ENCODE assay signal across 9 cellular contexts in the genomic region with DNA sequence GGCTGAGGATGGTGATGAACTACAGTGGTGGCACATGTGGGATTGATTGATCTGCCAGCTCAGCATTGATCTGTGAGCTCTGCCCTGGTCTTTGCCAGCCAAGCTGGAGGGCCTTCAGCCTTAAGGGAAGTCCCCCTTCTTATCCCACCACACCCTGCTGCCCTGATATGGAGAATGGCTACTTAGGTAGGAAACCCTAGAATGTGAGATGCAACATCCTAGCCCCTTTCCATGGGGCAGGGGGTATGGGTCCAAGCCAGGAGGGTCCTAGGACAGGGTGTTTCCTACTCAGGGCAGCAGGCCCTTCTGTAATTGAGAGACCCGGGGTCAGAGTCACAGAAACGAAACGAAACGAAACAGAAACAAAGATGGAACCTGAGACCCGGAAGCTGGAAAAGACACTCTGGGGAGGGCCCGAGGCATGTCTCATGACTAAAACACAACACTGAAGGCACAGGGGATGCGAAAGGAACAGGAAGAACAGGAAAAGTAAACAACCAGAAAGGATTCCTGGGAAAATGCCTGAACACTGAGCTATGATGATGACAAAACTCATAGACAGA. TPM values are rescaled to one million over a fixed set of nuclear protein-coding genes. Genes with fewer than 3 reads are reported as not detected.
DNase-seq lines count a peak whose midpoint lies in the region; ATAC-seq and TF ChIP-seq lines count a peak whose summit lies in the region.
"Had no signal": no experiment of that assay in that cellular context is flagged by ENCODE, and none has a peak within 500 bp of the region (broad histone marks: within the 10 kb centered on the region; RNA-seq: fewer than 3 reads in every experiment).

No MANE protein-coding gene starts in this region.

- H3F3A ChIP-seq in PC-9 (ENCODE audit: insufficient read depth, low read depth), result no peaks in the 10 kb centered on the region

- H3K9me3 ChIP-seq in PC-9 (ENCODE audit: insufficient read depth, low read depth) (no peaks in the 10 kb centered on the region), upper lobe of left lung (no peaks in the 10 kb centered on the region)

- TF ChIP-seq CTCF in Calu3 (IDR thresholded peaks at IDR 0.05; ENCODE audit: unreplicated experiment) (no peak), PC-9 (conservative IDR thresholded peaks at IDR 0.05) (no peak), progenitor cell of endocrine pancreas (IDR thresholded peaks at IDR 0.05; ENCODE audit: unreplicated experiment) (no peak), upper lobe of left lung (IDR thresholded peaks at IDR 0.05) (no peak)

- H3K36me3 ChIP-seq in PC-9 (ENCODE audit: low read depth), result no peaks in the 10 kb centered on the region
- H3K36me3 ChIP-seq in upper lobe of left lung, result no peaks in the 10 kb centered on the region

- POLR2A ChIA-PET in PC-9 (lab: Charles Lee; ENCODE audit: unreplicated experiment), result interaction anchor here (0.6 to 0.7 kb wide), 4 partner anchors 9 to 449 kb away, joined by 3 to 5 read pairs (median 3); no protein-coding TSS in a partner anchor

- H3K4me2 ChIP-seq in PC-9, result peak overlapping the region; percentile 76

- ATAC-seq in upper lobe of left lung (ENCODE audit: low FRiP score in 2 of 2), result no peak
- ATAC-seq in GM18502 (IDR thresholded peaks at IDR 0.05; ENCODE audit: poor library complexity, unreplicated experiment), result no peak
- no peak for ATAC-seq in activated naive CD4-positive, alpha-beta T cell treated with anti-CD3 and anti-CD28 coated beads, Interleukin-2, amount 50 U/mL, for 72 hours

- H3K9me2 ChIP-seq in PC-9 (ENCODE audit: insufficient read depth), result no peaks in the 10 kb centered on the region

- peak overlapping the region; percentile 51 for H3K27ac ChIP-seq in PC-9
- H3K27ac ChIP-seq in epithelial cell of prostate, result peak overlapping the region; percentile 51
- H3K27ac ChIP-seq in upper lobe of left lung, result peak overlapping the region in 1 of 4 donors; percentile 19

- H3K27me3 Mint-ChIP-seq in Calu3 (ENCODE audit: unreplicated experiment) (no peaks in the 10 kb centered on the region), progenitor cell of endocrine pancreas (no peaks in the 10 kb centered on the region)

- TF ChIP-seq EP300 in upper lobe of left lung (IDR thresholded peaks at IDR 0.05), result no peak

- peaks cover 54% of the 10 kb centered on the region for H3K4me1 Mint-ChIP-seq in Calu3 (ENCODE audit: low read depth, unreplicated experiment)
- H3K4me1 Mint-ChIP-seq in progenitor cell of endocrine pancreas (ENCODE audit: low read depth), result peaks cover 13% of the 10 kb centered on the region

- BruUV-seq in Calu3 (replicated peaks; lab: Mats Ljungman, UMichigan), result no TSS peak
- no TSS peak for BruUV-seq in PC-9 (replicated peaks; lab: Mats Ljungman, UMichigan)

- H3K9me3 Mint-ChIP-seq in Calu3 (ENCODE audit: low read depth, unreplicated experiment) (no peaks in the 10 kb centered on the region), progenitor cell of endocrine pancreas (ENCODE audit: low read depth) (no peaks in the 10 kb centered on the region)
- no peaks in the 10 kb centered on the region for H3K9me3 Mint-ChIP-seq in activated naive CD4-positive, alpha-beta T cell treated with anti-CD3 and anti-CD28 coated beads, Interleukin-2, amount 50 U/mL, for 72 hours

- H3K4me1 ChIP-seq in PC-9 (replicated peaks; ENCODE audit: insufficient read depth), result peaks cover 34% of the 10 kb centered on the region
- H3K4me1 ChIP-seq in upper lobe of left lung, result peaks cover 0 to 5% (median 0%) of the 10 kb centered on the region in 4 donors

- H3K27me3 ChIP-seq in PC-9 (ENCODE audit: insufficient read depth, low read depth) (no peaks in the 10 kb centered on the region), upper lobe of left lung (no peaks in the 10 kb centered on the region)

- no peak for TF ChIP-seq POLR2A in upper lobe of left lung (IDR thresholded peaks at IDR 0.05)

- H4K20me1 ChIP-seq in PC-9 (ENCODE audit: insufficient read depth), result no peaks in the 10 kb centered on the region

- no peaks in the 10 kb centered on the region for H3K79me2 ChIP-seq in PC-9 (ENCODE audit: low read depth)

- peak overlapping the region; percentile 89 for H3K27ac Mint-ChIP-seq in Calu3 (ENCODE audit: unreplicated experiment)
- H3K27ac Mint-ChIP-seq in progenitor cell of endocrine pancreas, result peak overlapping the region; percentile 76
- H3K27ac Mint-ChIP-seq in activated naive CD4-positive, alpha-beta T cell treated with anti-CD3 and anti-CD28 coated beads, Interleukin-2, amount 50 U/mL, for 72 hours, result no peak overlapping the region

- 46 to 60% methylated on average over 7 of the region's 7 CpGs for WGBS in upper lobe of left lung, 2 donors

- peaks cover 11% of the 10 kb centered on the region for H3K36me3 Mint-ChIP-seq in Calu3 (ENCODE audit: insufficient read depth, unreplicated experiment)
- H3K36me3 Mint-ChIP-seq in progenitor cell of endocrine pancreas (ENCODE audit: insufficient read depth), result peaks cover 10% of the 10 kb centered on the region
- H3K36me3 Mint-ChIP-seq in activated naive CD4-positive, alpha-beta T cell treated with anti-CD3 and anti-CD28 coated beads, Interleukin-2, amount 50 U/mL, for 72 hours, result no peaks in the 10 kb centered on the region

- H2AFZ ChIP-seq in PC-9, result peak overlapping the region; percentile 81

- peak; percentile 59 for DNase-seq in Calu3
- peak; percentile 58 to 75 for DNase-seq in PC-9
- DNase-seq in epithelial cell of prostate (ENCODE audit: low read depth, low spot score), result peak; percentile 12
- no peak for DNase-seq in progenitor cell of endocrine pancreas (ENCODE audit: low spot score, unreplicated experiment)
- DNase-seq in upper lobe of left lung, result no peak
- no peak for DNase-seq in inferior parietal cortex (ENCODE audit: extremely low spot score)
- no peak for DNase-seq in activated naive CD4-positive, alpha-beta T cell treated with anti-CD3 and anti-CD28 coated beads, Interleukin-2, amount 50 U/mL, for 72 hours (ENCODE audit: low spot score in 2 of 2)
- DNase-seq: SHP77 treated with DMSO at 0.1 percent for 48 hours had no signal

- intact Hi-C loops in Calu3 (cut with micrococcal nuclease; ENCODE audit: unreplicated experiment) (loop anchor here (2.0 kb wide), 1 partner anchor 19 kb away; no protein-coding TSS in a partner anchor), PC-9 (cut with micrococcal nuclease; ENCODE audit: unreplicated experiment) (no loop called here)

- H3K4me3 Mint-ChIP-seq in Calu3 (ENCODE audit: low read depth, unreplicated experiment), result peak overlapping the region; percentile 39
- no peak overlapping the region for H3K4me3 Mint-ChIP-seq in progenitor cell of endocrine pancreas (ENCODE audit: low read depth)

- H3K4me3 ChIP-seq in PC-9 (peak overlapping the region; percentile 37; the same call in 1 of the 2 replicates), upper lobe of left lung (peak overlapping the region in 2 of 4 donors; percentile 8 to 14)

- CTCF ChIA-PET in Calu3 (lab: Charles Lee), result interaction anchor here (0.7 to 1.2 kb wide), 2 partner anchors 13 to 56 kb away, joined by 3 read pairs; no protein-coding TSS in a partner anchor
- CTCF ChIA-PET in PC-9 (lab: Charles Lee), result no interaction called here

RNA-seq across cellular contexts. Expression of a gene that starts 16.9 kb away (rescaled TPM):
- 2.0 and 5.2 TPM in 2 replicates for total RNA-seq in Calu3 (2022)
- 2.1 and 3.0 TPM in 2 replicates for total RNA-seq in PC-9 (2021)
- 15.4 and 16.3 TPM in 2 replicates for total RNA-seq in progenitor cell of endocrine pancreas
- 1 to 10 TPM in 5 of 6 donors, under 1 TPM in 1; 0.49 to 7.7 (median 4.8) TPM for total RNA-seq in upper lobe of left lung
- not detected for total RNA-seq in activated naive CD4-positive, alpha-beta T cell treated with anti-CD3 and anti-CD28 coated beads, Interleukin-2, amount 50 U/mL, for 72 hours

RNA-seq across cellular contexts. Expression of a gene that starts 32.0 kb away (rescaled TPM):
- not detected in 2 replicates for total RNA-seq in Calu3 (2022)
- total RNA-seq in PC-9 (2021), result not detected in 2 replicates
- not detected in 2 replicates for total RNA-seq in progenitor cell of endocrine pancreas
- not detected for total RNA-seq in upper lobe of left lung
- total RNA-seq in activated naive CD4-positive, alpha-beta T cell treated with anti-CD3 and anti-CD28 coated beads, Interleukin-2, amount 50 U/mL, for 72 hours, result not detected

Comparison
In these comparisons a context has a peak if more than half of its experiments do, and no peak if none do; other contexts are left out.
1. DNase-seq: peak in Calu3 (single experiment), PC-9 (2 of 2) and epithelial cell of prostate (single experiment); none in progenitor cell of endocrine pancreas (single experiment), upper lobe of left lung (0 of 2), inferior parietal cortex (single experiment) and activated naive CD4-positive, alpha-beta T cell treated with anti-CD3 and anti-CD28 coated beads, Interleukin-2, amount 50 U/mL, for 72 hours (0 of 2).
2. H3K27ac Mint-ChIP-seq: peak in Calu3 (single experiment) and progenitor cell of endocrine pancreas (single experiment); none in activated naive CD4-positive, alpha-beta T cell treated with anti-CD3 and anti-CD28 coated beads, Interleukin-2, amount 50 U/mL, for 72 hours (0 of 2).